8 cellular contexts compared by ENCODE assay signal in the genomic region with DNA sequence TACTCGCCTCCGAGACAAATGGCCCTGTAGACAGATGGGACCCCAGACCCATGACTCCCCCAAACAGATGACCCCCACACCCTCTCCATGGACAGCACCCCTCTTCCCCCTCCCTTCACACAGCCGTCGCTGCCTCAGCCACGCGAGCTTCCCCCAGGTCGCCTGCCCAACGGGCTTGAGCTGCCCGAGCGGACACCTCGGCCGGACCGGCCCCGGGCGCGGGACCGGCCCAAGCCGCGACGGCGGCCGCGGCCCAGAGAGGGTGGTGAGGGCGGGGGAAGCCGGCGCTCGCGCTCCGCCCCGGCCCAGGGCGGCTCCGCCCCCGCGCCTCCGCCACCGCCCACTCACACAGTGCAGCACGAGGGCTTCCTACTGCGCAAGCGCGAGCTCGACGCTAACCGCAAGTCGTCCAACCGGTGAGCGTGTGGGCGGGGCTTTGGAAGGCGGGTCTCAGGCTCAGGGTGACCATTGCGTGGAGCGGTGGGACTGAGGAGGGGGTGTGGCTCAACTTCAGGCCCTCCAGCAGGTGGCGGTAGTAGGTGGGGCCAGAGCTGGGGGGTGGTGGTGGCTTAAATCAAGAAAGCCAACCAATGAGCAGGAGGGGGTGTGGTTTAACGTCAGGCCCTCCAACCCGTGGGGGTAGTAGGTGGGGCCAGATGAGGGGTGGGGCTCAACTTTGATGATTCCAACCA. TPM values are rescaled to one million over a fixed set of nuclear protein-coding genes. Genes with fewer than 3 reads are reported as not detected.
DNase-seq lines count a peak whose midpoint lies in the region; ATAC-seq and TF ChIP-seq lines count a peak whose summit lies in the region.

No MANE protein-coding gene starts in this region.

- peak overlapping the region; percentile 59 to 70 for H3K27ac ChIP-seq in ascending aorta
- H3K27ac ChIP-seq in rectal smooth muscle tissue (ENCODE audit: low read depth, low read length) = peak overlapping the region; percentile 57
- H3K27ac ChIP-seq in aorta (ENCODE audit: low read depth in 1 of 2, low read length in 2 of 2) = no peak overlapping the region

- peak overlapping the region; percentile 78 for H3K4me3 Mint-ChIP-seq in T-helper 2 cell treated with Interferon-gamma antibody and Interleukin-4, amounts not matched to agents 5 μg/mL and 100 μg/mL, for 36 hours

- no peak for TF ChIP-seq CTCF in ascending aorta (IDR thresholded peaks at IDR 0.05)

- ATAC-seq in GM18498 (IDR thresholded peaks at IDR 0.05; ENCODE audit: unreplicated experiment) (peak; percentile 86), HG02943 (IDR thresholded peaks at IDR 0.05; ENCODE audit: low read depth, unreplicated experiment) (peak; percentile 88), aorta (ENCODE audit: low FRiP score) (peak; percentile 96)

- H3K4me3 ChIP-seq in ascending aorta (peak overlapping the region; percentile 53 to 62), rectal smooth muscle tissue (ENCODE audit: low read length) (peak overlapping the region; percentile 62), aorta (ENCODE audit: low read length in 2 of 2) (peak overlapping the region in 1 of 2 donors; percentile 11)

- H3K36me3 Mint-ChIP-seq in T-helper 2 cell treated with Interferon-gamma antibody and Interleukin-4, amounts not matched to agents 5 μg/mL and 100 μg/mL, for 36 hours (ENCODE audit: low read depth) = no peaks in the 10 kb centered on the region

- no peak overlapping the region for H3K9ac ChIP-seq in rectal smooth muscle tissue (ENCODE audit: low read length)

- WGBS in aorta, 2 donors = 1% methylated on average over 52 to 53 of the region's 53 CpGs

- no peaks in the 10 kb centered on the region for H3K36me3 ChIP-seq in ascending aorta
- no peaks in the 10 kb centered on the region for H3K36me3 ChIP-seq in rectal smooth muscle tissue (ENCODE audit: control insufficient read depth, insufficient read depth, low read length)
- no peaks in the 10 kb centered on the region for H3K36me3 ChIP-seq in aorta (ENCODE audit: control insufficient read depth in 1 of 2, insufficient read depth in 2 of 2, low read length in 1 of 2)

- H3K27ac Mint-ChIP-seq in T-helper 2 cell treated with Interferon-gamma antibody and Interleukin-4, amounts not matched to agents 5 μg/mL and 100 μg/mL, for 36 hours = peak overlapping the region; percentile 78

- DNase-seq in NCI-H187 (lab: John Stamatoyannopoulos, UW) (peak; percentile 98 to 100), ascending aorta (ENCODE audit: low spot score in 2 of 2) (peak; percentile 96 to 99), hepatic stellate cell (ENCODE audit: low spot score) (peak; percentile 99), aorta (peak; percentile 100)
- peak; percentile 97 for DNase-seq in T-helper 2 cell treated with Interferon-gamma antibody and Interleukin-4, amounts not matched to agents 5 μg/mL and 100 μg/mL, for 36 hours (ENCODE audit: low spot score)

- intact Hi-C loops in ascending aorta (cut with DNase I) (loop anchor here (1.0 kb wide), 2 partner anchors 28 to 104 kb away; no protein-coding TSS in a partner anchor), aorta (cut with DNase I) (no loop called here)

- H3K27me3 ChIP-seq in ascending aorta (peaks cover 20% of the 10 kb centered on the region), rectal smooth muscle tissue (ENCODE audit: control insufficient read depth, insufficient read depth, low read length) (peaks cover 17% of the 10 kb centered on the region), aorta (ENCODE audit: control insufficient read depth in 1 of 2, insufficient read depth in 2 of 2, low read length in 1 of 2) (no peaks in the 10 kb centered on the region)

- peaks cover 35% of the 10 kb centered on the region for H3K27me3 Mint-ChIP-seq in T-helper 2 cell treated with Interferon-gamma antibody and Interleukin-4, amounts not matched to agents 5 μg/mL and 100 μg/mL, for 36 hours (ENCODE audit: low read depth)

- H3K9me3 ChIP-seq in ascending aorta (no peaks in the 10 kb centered on the region), aorta (ENCODE audit: control insufficient read depth, low read length) (no peaks in the 10 kb centered on the region)

- no peaks in the 10 kb centered on the region for H3K9me3 Mint-ChIP-seq in T-helper 2 cell treated with Interferon-gamma antibody and Interleukin-4, amounts not matched to agents 5 μg/mL and 100 μg/mL, for 36 hours

- peaks cover 2 to 11% of the 10 kb centered on the region in 2 donors for H3K4me1 ChIP-seq in ascending aorta
- H3K4me1 ChIP-seq in rectal smooth muscle tissue (ENCODE audit: control insufficient read depth, insufficient read depth, low read length) = no peaks in the 10 kb centered on the region
- no peaks in the 10 kb centered on the region for H3K4me1 ChIP-seq in aorta (ENCODE audit: control insufficient read depth in 1 of 2, insufficient read depth in 2 of 2, low read length in 2 of 2)

- H3K4me1 Mint-ChIP-seq in T-helper 2 cell treated with Interferon-gamma antibody and Interleukin-4, amounts not matched to agents 5 μg/mL and 100 μg/mL, for 36 hours (ENCODE audit: low read depth) = peaks cover 9% of the 10 kb centered on the region

RNA-seq across cellular contexts. Expression of a gene that starts 6.2 kb away (rescaled TPM):
- total RNA-seq in ascending aorta (192 TPM), aorta (10 to 100 TPM; 54.0 to 75.3 TPM)
- polyA plus RNA-seq in aorta = 100 to 1,000 TPM in 1 of 2 donors, 10 to 100 TPM in 1; 29.4 to 150 TPM

RNA-seq across cellular contexts. Expression of a gene that starts 30.7 kb away (rescaled TPM):
- total RNA-seq in ascending aorta (691 TPM), aorta (100 to 1,000 TPM; 286 to 725 TPM)
- polyA plus RNA-seq in aorta = 100 to 1,000 TPM; 140 to 768 TPM

Comparison
In these comparisons a context has a peak if more than half of its experiments do, and no peak if none do; other contexts are left out.
1. H3K27ac ChIP-seq: peak in ascending aorta (2 of 2) and rectal smooth muscle tissue (single experiment); none in aorta (0 of 2).
2. Peak in every context shown above with its lines, with median percentiles within 50 percentile points of each other: ATAC-seq and DNase-seq.